In genomic region chr2:190540048-190540447, GRCh38 we compare ENCODE assay signal across 13 cellular contexts.
"Had no signal": no experiment of that assay in that cellular context is flagged by ENCODE, and none has a peak within 500 bp of the region (broad histone marks: within the 10 kb centered on the region; RNA-seq: fewer than 3 reads in every experiment).

No MANE protein-coding gene starts in this region.

- ATAC-seq: activated T-cell treated with anti-CD3 and anti-CD28 coated beads, Interleukin-2, amount 50 U/mL, for 72 hours had no signal

- DNase-seq: activated CD4-positive, alpha-beta T cell treated with anti-CD3 and anti-CD28 coated beads for 1 hour; activated CD4-positive, alpha-beta T cell treated with anti-CD3 and anti-CD28 coated beads, Interleukin-2, amount 50 U/mL, for 48 hours; activated gamma-delta T cell treated with Interleukin-2 at 50 U/mL for 16 hours; activated naive CD8-positive, alpha-beta T cell treated with anti-CD3 and anti-CD28 coated beads, Interleukin-2, amount 10 ng/mL, durations not matched to agents 7 days and 5 days; activated T-cell treated with anti-CD3 and anti-CD28 coated beads, Interleukin-2, amount 50 U/mL, for 72 hours; colonic mucosa; effector CD4-positive, alpha-beta T cell; hippocampal formation; ovary; sigmoid colon; stimulated activated CD4-positive, alpha-beta T cell treated with anti-CD3 and anti-CD28 coated beads, Interleukin-2, amount 100 ng/mL, for 24 hours; substantia nigra; trophoblast cell had no signal
